ENCODE assay signal across 9 cellular contexts in the genomic region with DNA sequence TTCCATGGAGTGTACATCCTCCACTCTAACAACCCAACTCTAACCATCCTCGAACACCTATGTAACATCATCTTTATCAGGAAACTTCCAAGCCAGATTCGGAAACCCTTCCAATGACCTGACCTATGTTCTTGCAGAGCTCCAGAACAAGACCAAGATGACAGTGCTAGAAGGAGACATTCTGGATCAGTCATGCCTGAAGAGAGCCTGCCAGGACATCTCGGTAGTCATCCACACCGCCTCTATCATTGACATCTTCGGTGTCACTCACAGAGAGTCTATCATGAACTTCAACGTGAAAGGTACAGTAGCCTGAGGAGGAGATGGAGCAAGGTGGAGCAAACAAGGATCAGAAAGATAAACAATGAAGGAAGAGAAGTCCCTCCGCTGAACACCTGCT. TPM values are rescaled to one million over a fixed set of nuclear protein-coding genes. Genes with fewer than 3 reads are reported as not detected.
"Had no signal": no experiment of that assay in that cellular context is flagged by ENCODE, and none has a peak within 500 bp of the region (broad histone marks: within the 10 kb centered on the region; RNA-seq: fewer than 3 reads in every experiment).

No MANE protein-coding gene starts in this region.

- DNase-seq: GDM1, GF-D8 had no signal

- FAIRE-seq: G401.6, GM12878, GM12891, GM12892, GM18507, GM19239 had no signal

- ATAC-seq: GM12878 had no signal

- H3K4me3 ChIP-seq: GM12878 had no signal

RNA-seq across cellular contexts. Expression of a gene that starts 36.1 kb away (rescaled TPM):
- total RNA-seq: G401, GM12878 had no signal
- polyA plus RNA-seq: GM12878 had no signal

RNA-seq across cellular contexts. Expression of a gene that starts 56.0 kb away (rescaled TPM):
- total RNA-seq: G401 had no signal
- polyA plus RNA-seq: GM12878 had no signal
